ENCODE assay signal across 16 cellular contexts in the genomic region with DNA sequence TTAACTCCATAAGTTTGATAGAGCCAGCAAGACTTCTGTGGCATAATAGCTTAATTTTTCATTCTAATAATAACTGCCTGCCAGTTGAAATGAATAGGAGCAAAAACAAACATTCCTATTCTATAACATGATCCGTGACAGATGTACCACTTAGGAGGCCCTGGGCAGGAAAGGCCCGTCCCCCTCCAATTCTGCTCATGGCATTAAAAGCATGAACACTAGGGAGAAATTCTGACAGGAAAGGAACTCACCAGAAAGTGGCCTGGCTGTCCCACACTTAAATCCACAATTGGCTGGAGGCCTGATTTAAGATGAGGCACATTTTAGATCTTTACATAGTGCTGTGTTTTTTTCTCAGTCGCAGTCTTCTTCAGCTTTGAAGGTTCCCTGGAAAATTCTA.
"Had no signal": no experiment of that assay in that cellular context is flagged by ENCODE, and none has a peak within 500 bp of the region (broad histone marks: within the 10 kb centered on the region; RNA-seq: fewer than 3 reads in every experiment).

No MANE protein-coding gene starts in this region.

- ATAC-seq: activated CD8-positive, alpha-beta T cell treated with anti-CD3 and anti-CD28 coated beads for 36 hours; activated naive CD8-positive, alpha-beta T cell treated with anti-CD3 and anti-CD28 coated beads, Interleukin-2, amount 50 U/mL, for 24 hours; activated T-cell treated with anti-CD3 and anti-CD28 coated beads, Interleukin-2, amount 50 U/mL, for 72 hours; foreskin keratinocyte; left lobe of liver; natural killer cell; right cardiac atrium; stimulated activated memory B cell treated with anti-CD40 and anti-IgM and Interleukin-4, amounts not matched to agents 10 μg/mL and 1 μg/mL and 100 μg/mL, for 72 hours had no signal

- DNase-seq: activated CD4-positive, alpha-beta T cell treated with anti-CD3 and anti-CD28 coated beads for 4 hours; activated CD8-positive, alpha-beta memory T cell treated with anti-CD3 and anti-CD28 coated beads, Interleukin-2, amount 50 U/mL, for 4 hours; activated CD8-positive, alpha-beta T cell treated with anti-CD3 and anti-CD28 coated beads for 36 hours; activated naive CD4-positive, alpha-beta T cell; activated naive CD8-positive, alpha-beta T cell treated with anti-CD3 and anti-CD28 coated beads, Interleukin-2, amount 50 U/mL, for 24 hours; activated T-cell treated with anti-CD3 and anti-CD28 coated beads, Interleukin-2, amount 50 U/mL, for 72 hours; foreskin keratinocyte; head of caudate nucleus; mammary epithelial cell; natural killer cell; nucleus accumbens; small intestine; tibial artery had no signal
